Comparison of ENCODE assay signal across 1 cellular context in genomic region chr18:57784034-57784815, GRCh38.
TF ChIP-seq lines count a peak whose summit lies in the region.

No MANE protein-coding gene starts in this region.

TF ChIP-seq in SK-N-SH, 30 proteins besides CTCF, POLR2A, EP300 and RAD21 (continued from another document):
- no peak for TF ChIP-seq SMC3 (IDR thresholded peaks at IDR 0.05; ENCODE audit: low read depth, low read length)
- no peak for TF ChIP-seq JUND (IDR thresholded peaks at IDR 0.05)
